ENCODE assay signal across 1 cellular context in the genomic region with DNA sequence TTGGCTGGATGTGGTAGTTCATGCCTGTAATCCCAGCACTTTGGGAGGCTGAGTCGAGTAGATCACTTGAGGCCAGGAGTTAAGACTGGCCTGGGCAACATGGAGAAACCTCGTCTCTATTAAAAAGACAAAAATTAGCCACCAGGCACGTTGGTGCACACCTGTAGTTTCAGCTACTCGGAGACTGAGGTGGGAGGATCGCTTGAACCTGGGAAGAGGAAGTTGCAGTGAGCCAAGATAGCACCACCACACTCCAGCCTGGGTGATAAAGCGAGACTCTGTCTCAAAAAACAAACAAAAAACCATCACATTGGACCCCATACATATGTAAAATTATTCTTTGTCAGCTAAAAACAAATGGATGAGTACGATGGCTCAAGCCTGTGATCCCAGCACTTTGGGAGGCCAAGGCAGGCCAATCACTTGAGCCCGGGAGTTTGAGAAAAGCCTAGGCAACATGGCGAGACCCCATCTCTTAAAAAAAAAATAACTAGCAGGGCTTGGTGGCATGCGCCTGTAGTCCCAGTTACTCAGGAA.
TF ChIP-seq lines count a peak whose summit lies in the region.

No MANE protein-coding gene starts in this region.

TF ChIP-seq in K562, 482 proteins besides CTCF, POLR2A, EP300 and RAD21 (continued from another document):
- TF ChIP-seq, protein P1, sequence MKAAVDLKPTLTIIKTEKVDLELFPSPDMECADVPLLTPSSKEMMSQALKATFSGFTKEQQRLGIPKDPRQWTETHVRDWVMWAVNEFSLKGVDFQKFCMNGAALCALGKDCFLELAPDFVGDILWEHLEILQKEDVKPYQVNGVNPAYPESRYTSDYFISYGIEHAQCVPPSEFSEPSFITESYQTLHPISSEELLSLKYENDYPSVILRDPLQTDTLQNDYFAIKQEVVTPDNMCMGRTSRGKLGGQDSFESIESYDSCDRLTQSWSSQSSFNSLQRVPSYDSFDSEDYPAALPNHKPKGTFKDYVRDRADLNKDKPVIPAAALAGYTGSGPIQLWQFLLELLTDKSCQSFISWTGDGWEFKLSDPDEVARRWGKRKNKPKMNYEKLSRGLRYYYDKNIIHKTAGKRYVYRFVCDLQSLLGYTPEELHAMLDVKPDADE (conservative IDR thresholded peaks at IDR 0.05; ENCODE audit: control insufficient read depth, low read depth, low read length) = no peak
- TF ChIP-seq RBM15 (IDR thresholded peaks at IDR 0.05; ENCODE audit: insufficient read depth, low read length) (no peak), NR1H2 (CRISPR knock-in tag; IDR thresholded peaks at IDR 0.05) (no peak), ZNF507 (tag; conservative IDR thresholded peaks at IDR 0.05) (no peak), MBD2 (IDR thresholded peaks at IDR 0.05; ENCODE audit: borderline replicate concordance, low read depth) (no peak)
